14 cellular contexts compared by ENCODE assay signal in the genomic region with DNA sequence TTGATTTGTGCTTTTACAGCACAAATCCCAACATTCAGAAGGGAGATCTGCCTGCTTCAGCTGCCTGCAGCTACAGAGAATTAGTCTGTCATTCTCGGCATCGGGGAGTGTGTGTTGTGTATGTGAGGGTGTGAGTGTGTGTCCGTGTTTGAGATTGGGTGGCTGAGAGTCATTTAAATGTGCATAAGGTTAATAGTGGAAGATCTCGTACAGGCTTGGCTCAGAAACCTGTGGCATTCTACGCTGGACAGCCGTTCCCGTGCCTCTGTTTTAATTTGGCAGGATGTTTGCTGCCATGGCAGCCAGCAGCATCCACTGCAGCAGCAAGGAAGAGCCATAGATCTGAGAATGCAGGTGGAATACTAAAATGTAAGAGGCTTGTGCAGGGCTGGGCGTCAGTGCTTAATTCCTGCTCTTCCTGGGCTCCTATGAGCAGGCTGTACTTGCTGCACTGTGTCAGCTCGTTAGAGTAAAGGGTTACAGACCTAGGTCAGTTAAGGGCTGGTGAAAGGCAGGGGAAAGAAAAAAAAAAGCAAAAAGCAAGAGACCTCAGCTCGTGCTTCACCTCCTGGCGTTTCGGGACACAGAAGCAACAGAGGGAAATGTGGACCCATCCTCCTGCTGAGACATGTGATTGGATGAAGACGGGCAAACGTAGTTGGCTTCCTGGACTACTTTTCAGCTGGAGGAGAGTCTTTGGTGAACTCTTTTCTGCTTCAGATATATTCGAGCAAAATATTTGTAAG.
DNase-seq lines count a peak whose midpoint lies in the region; ATAC-seq and TF ChIP-seq lines count a peak whose summit lies in the region.
"Had no signal": no experiment of that assay in that cellular context is flagged by ENCODE, and none has a peak within 500 bp of the region (broad histone marks: within the 10 kb centered on the region; RNA-seq: fewer than 3 reads in every experiment).

No MANE protein-coding gene starts in this region.

- peak overlapping the region; percentile 54 to 89 (median 81) for H3K4me3 Mint-ChIP-seq in brain
- no peak overlapping the region for H3K4me3 Mint-ChIP-seq in natural killer cell treated with Interleukin-12 subunit alpha and Interleukin-12 subunit beta and Interleukin-15 and Interleukin-18, amount 100 ng/mL, for 72 hours
- H3K4me3 Mint-ChIP-seq: memory B cell had no signal

- peak overlapping the region in 1 of 2 donors; percentile 9 for H3K4me3 ChIP-seq in tibial artery

- intact Hi-C loops in tibial artery (cut with DNase I; ENCODE audit: low total_unique reads): no loop called here

- peaks cover 0 to 6% (median 0%) of the 10 kb centered on the region in 4 donors for H3K4me1 ChIP-seq in tibial artery

- no peaks in the 10 kb centered on the region for H3K36me3 ChIP-seq in tibial artery
- H3K36me3 ChIP-seq: upper lobe of left lung had no signal

- no peaks in the 10 kb centered on the region for H3K9me3 ChIP-seq in tibial artery
- H3K9me3 ChIP-seq: upper lobe of left lung had no signal

- H3K36me3 Mint-ChIP-seq in brain: peaks cover 16% of the 10 kb centered on the region
- peaks cover 6% of the 10 kb centered on the region for H3K36me3 Mint-ChIP-seq in natural killer cell treated with Interleukin-12 subunit alpha and Interleukin-12 subunit beta and Interleukin-15 and Interleukin-18, amount 100 ng/mL, for 72 hours
- H3K36me3 Mint-ChIP-seq: memory B cell had no signal

- no peaks in the 10 kb centered on the region for H3K27me3 ChIP-seq in layer of hippocampus (ENCODE audit: control insufficient read depth, insufficient read depth, low read length)
- no peaks in the 10 kb centered on the region for H3K27me3 ChIP-seq in tibial artery
- H3K27me3 ChIP-seq: upper lobe of left lung had no signal

- H3K27me3 Mint-ChIP-seq in brain: no peaks in the 10 kb centered on the region
- no peaks in the 10 kb centered on the region for H3K27me3 Mint-ChIP-seq in natural killer cell treated with Interleukin-12 subunit alpha and Interleukin-12 subunit beta and Interleukin-15 and Interleukin-18, amount 100 ng/mL, for 72 hours

- TF ChIP-seq CTCF in brain (conservative IDR thresholded peaks at IDR 0.05) (no peak), tibial artery (IDR thresholded peaks at IDR 0.05) (no peak)

- peaks cover 0 to 3% (median 0%) of the 10 kb centered on the region in 5 experiments for H3K9me3 Mint-ChIP-seq in brain
- peaks cover 14% of the 10 kb centered on the region for H3K9me3 Mint-ChIP-seq in natural killer cell treated with Interleukin-12 subunit alpha and Interleukin-12 subunit beta and Interleukin-15 and Interleukin-18, amount 100 ng/mL, for 72 hours
- H3K9me3 Mint-ChIP-seq: memory B cell had no signal

- H3K4me1 Mint-ChIP-seq in brain: peaks cover 44% of the 10 kb centered on the region
- H3K4me1 Mint-ChIP-seq in natural killer cell treated with Interleukin-12 subunit alpha and Interleukin-12 subunit beta and Interleukin-15 and Interleukin-18, amount 100 ng/mL, for 72 hours (ENCODE audit: low read depth in 2 of 2): no peaks in the 10 kb centered on the region
- H3K4me1 Mint-ChIP-seq: memory B cell had no signal

- H3K27ac Mint-ChIP-seq in brain: peak overlapping the region; percentile 51 to 93 (median 80)
- no peak overlapping the region for H3K27ac Mint-ChIP-seq in natural killer cell treated with Interleukin-12 subunit alpha and Interleukin-12 subunit beta and Interleukin-15 and Interleukin-18, amount 100 ng/mL, for 72 hours
- H3K27ac Mint-ChIP-seq: activated T-helper 2 cell treated with anti-CD3 and anti-CD28 coated beads, Interferon-gamma antibody, Interleukin-2, Interleukin-4, amounts not matched to agents 10 μg/mL and 5 μg/mL and 100 μg/mL, durations not matched to agents 14 hours and 24 hours and 36 hours; memory B cell had no signal

- DNase-seq in NCI-H2081 (lab: John Stamatoyannopoulos, UW) (peak; percentile 25 to 59), NCI-H2081 treated with DMSO at 0.1 percent for 48 hours (lab: John Stamatoyannopoulos, UW) (no peak), tibial artery (no peak), epidermal melanocyte (ENCODE audit: insufficient read length, low spot score) (no peak)
- no peak for DNase-seq in natural killer cell treated with Interleukin-12 subunit alpha and Interleukin-12 subunit beta and Interleukin-15 and Interleukin-18, amount 100 ng/mL, for 72 hours (ENCODE audit: low spot score)
- DNase-seq: 8988T; NCI-H526 treated with DMSO at 0.1 percent for 48 hours; stimulated activated CD4-positive, alpha-beta T cell treated with anti-CD3 and anti-CD28 coated beads, Interleukin-2, amount 100 ng/mL, for 48 hours; upper lobe of left lung had no signal

- no peak for ATAC-seq in natural killer cell treated with Interleukin-12 subunit alpha and Interleukin-12 subunit beta and Interleukin-15 and Interleukin-18, amount 100 ng/mL, for 72 hours

- H3K27ac ChIP-seq in layer of hippocampus (ENCODE audit: low read depth, low read length) (peak overlapping the region; percentile 4), temporal lobe (ENCODE audit: low read depth, low read length) (peak overlapping the region; percentile 64), tibial artery (no peak overlapping the region)

Comparison
In these comparisons a context has a peak if more than half of its experiments do, and no peak if none do; other contexts are left out.
1. DNase-seq: peak in NCI-H2081 (2 of 2); none in NCI-H2081 treated with DMSO at 0.1 percent for 48 hours (single experiment), natural killer cell treated with Interleukin-12 subunit alpha and Interleukin-12 subunit beta and Interleukin-15 and Interleukin-18, amount 100 ng/mL, for 72 hours (single experiment), tibial artery (0 of 2) and epidermal melanocyte (single experiment).
2. H3K27ac Mint-ChIP-seq: peak in brain (5 of 5); none in natural killer cell treated with Interleukin-12 subunit alpha and Interleukin-12 subunit beta and Interleukin-15 and Interleukin-18, amount 100 ng/mL, for 72 hours (0 of 2).
3. H3K27ac ChIP-seq: peak in layer of hippocampus (single experiment) and temporal lobe (single experiment); none in tibial artery (0 of 2).